1 cellular context compared by ENCODE assay signal in the genomic region with DNA sequence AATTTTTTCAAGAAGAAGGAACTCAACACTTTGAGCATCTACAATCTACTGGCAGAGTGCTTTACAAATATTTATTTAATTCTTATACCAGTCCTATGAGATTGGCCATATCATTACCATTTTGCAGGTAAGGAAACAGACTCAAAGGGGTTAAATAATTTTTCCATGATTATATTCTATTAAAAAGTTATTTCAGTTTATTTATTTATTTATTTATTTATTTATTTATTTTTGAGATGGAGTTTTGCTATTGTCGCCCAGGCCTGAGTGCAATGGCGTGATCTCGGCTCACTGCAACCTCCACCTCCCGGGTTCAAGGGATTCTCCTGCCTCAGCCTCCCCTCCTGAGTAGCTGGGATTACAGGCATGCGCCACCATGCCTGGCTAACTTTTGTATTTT.
TF ChIP-seq lines count a peak whose summit lies in the region.

No MANE protein-coding gene starts in this region.

TF ChIP-seq in HEK293, 187 proteins besides CTCF, POLR2A, EP300 and RAD21 (continued from another document):
- TF ChIP-seq, protein P1, sequence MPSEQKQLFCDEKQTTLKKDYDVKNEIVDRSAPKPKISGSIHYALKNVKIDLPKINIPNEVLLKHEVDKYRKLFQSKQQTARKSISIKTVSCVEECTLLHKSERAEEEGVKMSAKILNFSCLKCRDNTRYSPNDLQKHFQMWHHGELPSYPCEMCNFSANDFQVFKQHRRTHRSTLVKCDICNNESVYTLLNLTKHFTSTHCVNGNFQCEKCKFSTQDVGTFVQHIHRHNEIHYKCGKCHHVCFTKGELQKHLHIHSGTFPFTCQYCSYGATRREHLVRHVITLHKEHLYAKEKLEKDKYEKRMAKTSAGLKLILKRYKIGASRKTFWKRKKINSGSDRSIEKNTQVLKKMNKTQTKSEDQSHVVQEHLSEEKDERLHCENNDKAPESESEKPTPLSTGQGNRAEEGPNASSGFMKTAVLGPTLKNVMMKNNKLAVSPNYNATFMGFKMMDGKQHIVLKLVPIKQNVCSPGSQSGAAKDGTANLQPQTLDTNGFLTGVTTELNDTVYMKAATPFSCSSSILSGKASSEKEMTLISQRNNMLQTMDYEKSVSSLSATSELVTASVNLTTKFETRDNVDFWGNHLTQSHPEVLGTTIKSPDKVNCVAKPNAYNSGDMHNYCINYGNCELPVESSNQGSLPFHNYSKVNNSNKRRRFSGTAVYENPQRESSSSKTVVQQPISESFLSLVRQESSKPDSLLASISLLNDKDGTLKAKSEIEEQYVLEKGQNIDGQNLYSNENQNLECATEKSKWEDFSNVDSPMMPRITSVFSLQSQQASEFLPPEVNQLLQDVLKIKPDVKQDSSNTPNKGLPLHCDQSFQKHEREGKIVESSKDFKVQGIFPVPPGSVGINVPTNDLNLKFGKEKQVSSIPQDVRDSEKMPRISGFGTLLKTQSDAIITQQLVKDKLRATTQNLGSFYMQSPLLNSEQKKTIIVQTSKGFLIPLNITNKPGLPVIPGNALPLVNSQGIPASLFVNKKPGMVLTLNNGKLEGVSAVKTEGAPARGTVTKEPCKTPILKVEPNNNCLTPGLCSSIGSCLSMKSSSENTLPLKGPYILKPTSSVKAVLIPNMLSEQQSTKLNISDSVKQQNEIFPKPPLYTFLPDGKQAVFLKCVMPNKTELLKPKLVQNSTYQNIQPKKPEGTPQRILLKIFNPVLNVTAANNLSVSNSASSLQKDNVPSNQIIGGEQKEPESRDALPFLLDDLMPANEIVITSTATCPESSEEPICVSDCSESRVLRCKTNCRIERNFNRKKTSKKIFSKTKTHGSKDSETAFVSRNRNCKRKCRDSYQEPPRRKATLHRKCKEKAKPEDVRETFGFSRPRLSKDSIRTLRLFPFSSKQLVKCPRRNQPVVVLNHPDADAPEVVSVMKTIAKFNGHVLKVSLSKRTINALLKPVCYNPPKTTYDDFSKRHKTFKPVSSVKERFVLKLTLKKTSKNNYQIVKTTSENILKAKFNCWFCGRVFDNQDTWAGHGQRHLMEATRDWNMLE (tag by site-specific recombination; conservative IDR thresholded peaks at IDR 0.05; ENCODE audit: low read depth) = peak; percentile 54; the same call in 1 of the 2 replicates
- TF ChIP-seq ZNF426 (tag by site-specific recombination; IDR thresholded peaks at IDR 0.05) = peak; percentile 45
